Comparison of ENCODE assay signal across 1 cellular context in genomic region chr14:70771781-70772212, GRCh38.
TF ChIP-seq lines count a peak whose summit lies in the region.

No MANE protein-coding gene starts in this region.

TF ChIP-seq in SK-N-SH, 30 proteins besides CTCF, POLR2A, EP300 and RAD21 (continued from another document):
- no peak for TF ChIP-seq USF2 (IDR thresholded peaks at IDR 0.05; ENCODE audit: borderline replicate concordance, low read depth, low read length)
- no peak for TF ChIP-seq SIN3A (IDR thresholded peaks at IDR 0.05; ENCODE audit: borderline replicate concordance, low read depth, low read length)
- no peak for TF ChIP-seq EZH2phosphoT487 (IDR thresholded peaks at IDR 0.05; ENCODE audit: borderline replicate concordance, low read depth)
- no peak for TF ChIP-seq FOXJ3 (CRISPR knock-in tag; IDR thresholded peaks at IDR 0.05)
